In genomic region chr14:59771577-59771976, GRCh38 we compare ENCODE assay signal across 13 cellular contexts.
DNase-seq lines count a peak whose midpoint lies in the region; ATAC-seq and TF ChIP-seq lines count a peak whose summit lies in the region.
"Had no signal": no experiment of that assay in that cellular context is flagged by ENCODE, and none has a peak within 500 bp of the region (broad histone marks: within the 10 kb centered on the region; RNA-seq: fewer than 3 reads in every experiment).

No MANE protein-coding gene starts in this region.

- H3K4me3 ChIP-seq in retinal pigment epithelial cell (ENCODE audit: low read length), result no peak overlapping the region
- H3K4me3 ChIP-seq in mucosa of descending colon, result no peak overlapping the region
- H3K4me3 ChIP-seq: ascending aorta, Peyer's patch, right lobe of liver, thyroid gland had no signal

- no peaks in the 10 kb centered on the region for H3K36me3 ChIP-seq in mucosa of descending colon (ENCODE audit: low read depth)
- H3K36me3 ChIP-seq: ascending aorta, Peyer's patch, right lobe of liver, thyroid gland had no signal

- H3K9me3 ChIP-seq in mucosa of descending colon, result no peaks in the 10 kb centered on the region
- H3K9me3 ChIP-seq: ascending aorta, Peyer's patch, right lobe of liver, thyroid gland had no signal

- H3K4me1 ChIP-seq in mucosa of descending colon (ENCODE audit: low read depth), result no peaks in the 10 kb centered on the region
- H3K4me1 ChIP-seq: ascending aorta, Peyer's patch, right lobe of liver, thyroid gland had no signal

- intact Hi-C loops in mucosa of descending colon (cut with DNase I, micrococcal nuclease), result no loop called here

- ATAC-seq in GM21526 (IDR thresholded peaks at IDR 0.05; ENCODE audit: low FRiP score, unreplicated experiment), result no peak
- ATAC-seq in mucosa of descending colon, result no peak

- TF ChIP-seq CTCF in retinal pigment epithelial cell (conservative IDR thresholded peaks at IDR 0.05; ENCODE audit: low read depth, low read length), result no peak
- TF ChIP-seq CTCF in mucosa of descending colon (IDR thresholded peaks at IDR 0.05), result no peak

- DNase-seq in NCI-H2196 (lab: John Stamatoyannopoulos, UW; ENCODE audit: unreplicated experiment) (peak; percentile 13), NCI-H2196 treated with DMSO at 0.1 percent for 48 hours (lab: John Stamatoyannopoulos, UW; ENCODE audit: unreplicated experiment) (no peak), NCI-H2171 treated with DMSO at 0.1 percent for 48 hours (lab: John Stamatoyannopoulos, UW) (peak; percentile 68), astrocyte of the hippocampus (ENCODE audit: low read depth, low spot score) (peak; percentile 29), retinal pigment epithelial cell (ENCODE audit: low read depth) (peak; percentile 34), mucosa of descending colon (no peak)
- no peak for DNase-seq in effector CD4-positive, alpha-beta T cell
- DNase-seq: activated T-cell treated with anti-CD3 and anti-CD28 coated beads, Interleukin-2, amount 50 U/mL, for 1 hour; Peyer's patch; right lobe of liver; thyroid gland had no signal

Comparison
In these comparisons a context has a peak if more than half of its experiments do, and no peak if none do; other contexts are left out.
1. DNase-seq: peak in NCI-H2196 (single experiment), NCI-H2171 treated with DMSO at 0.1 percent for 48 hours (single experiment), astrocyte of the hippocampus (single experiment) and retinal pigment epithelial cell (single experiment); none in NCI-H2196 treated with DMSO at 0.1 percent for 48 hours (single experiment), effector CD4-positive, alpha-beta T cell (single experiment) and mucosa of descending colon (0 of 3).